ENCODE assay signal across 18 cellular contexts in genomic region chr3:66812126-66812525, GRCh38.
A peak's percentile ranks its signal among the peaks of the same experiment; 100 is the strongest.
DNase-seq lines count a peak whose midpoint lies in the region; ATAC-seq and TF ChIP-seq lines count a peak whose summit lies in the region.
"Had no signal": no experiment of that assay in that cellular context is flagged by ENCODE, and none has a peak within 500 bp of the region (broad histone marks: within the 10 kb centered on the region; RNA-seq: fewer than 3 reads in every experiment).

No MANE protein-coding gene starts in this region.

- DNase-seq in RPMI8226: peak; percentile 24
- peak; percentile 38 for DNase-seq in dermis blood vessel endothelial cell
- no peak for DNase-seq in posterior vena cava (ENCODE audit: low spot score)
- no peak for DNase-seq in NCI-H69 (lab: John Stamatoyannopoulos, UW)
- DNase-seq: Caco-2; immature natural killer cell; Karpas-422; NCI-H1417 treated with DMSO at 0.1 percent for 48 hours; stimulated activated CD4-positive, alpha-beta T cell treated with anti-CD3 and anti-CD28 coated beads, Interleukin-12 subunit alpha, Interleukin-12 subunit beta, amount 100 ng/mL, for 4 hours; thyroid gland had no signal

- peaks cover 0 to 21% (median 18%) of the 10 kb centered on the region in 4 donors for H3K4me1 ChIP-seq in liver (ENCODE audit: control insufficient read depth in 4 of 4, insufficient read depth in 4 of 4, low read length in 3 of 4)
- H3K4me1 ChIP-seq: thyroid gland had no signal

- H3K4me3 ChIP-seq in liver (ENCODE audit: low read depth in 1 of 3, low read length in 3 of 3): no peak overlapping the region
- H3K4me3 ChIP-seq: thyroid gland had no signal

- no peak for TF ChIP-seq RAD21 in liver (IDR thresholded peaks at IDR 0.05)

- TF ChIP-seq CTCF in liver (IDR thresholded peaks at IDR 0.05; ENCODE audit: low read depth, low read length, missing input control): no peak

- H3K27ac ChIP-seq in liver (ENCODE audit: low read depth in 1 of 2, low read length in 2 of 2): no peak overlapping the region
- H3K27ac ChIP-seq: HL-60, thyroid gland had no signal

- ATAC-seq in GM18868 (IDR thresholded peaks at IDR 0.05; ENCODE audit: unreplicated experiment): peak; percentile 46
- ATAC-seq in HG03354 (IDR thresholded peaks at IDR 0.05; ENCODE audit: poor library complexity, severe bottlenecking, unreplicated experiment): no peak
- ATAC-seq in esophagus mucosa: no peak
- ATAC-seq: activated naive CD4-positive, alpha-beta T cell treated with anti-CD3 and anti-CD28 coated beads, Interleukin-2, amount 50 U/mL, for 72 hours; natural killer cell treated with Interleukin-12 subunit alpha and Interleukin-12 subunit beta and Interleukin-15 and Interleukin-18, amount 100 ng/mL, for 72 hours; stimulated activated effector memory CD8-positive, alpha-beta T cell treated with anti-CD3 and anti-CD28 coated beads, Interleukin-12 subunit alpha, Interleukin-12 subunit beta, amount 100 ng/mL, for 72 hours had no signal

- no peaks in the 10 kb centered on the region for H3K36me3 ChIP-seq in liver (ENCODE audit: control insufficient read depth in 4 of 4, insufficient read depth in 3 of 4, low read depth in 1 of 4, low read length in 3 of 4)
- H3K36me3 ChIP-seq: thyroid gland had no signal

- H3K9me3 ChIP-seq in liver (ENCODE audit: control insufficient read depth in 4 of 4, low read length in 3 of 4): no peaks in the 10 kb centered on the region
- H3K9me3 ChIP-seq: Caco-2, thyroid gland had no signal

- H3K27me3 ChIP-seq in liver (ENCODE audit: control insufficient read depth in 4 of 4, insufficient read depth in 4 of 4, low read length in 3 of 4): no peaks in the 10 kb centered on the region
- H3K27me3 ChIP-seq: thyroid gland had no signal

- 32% methylated on average over 1 of the region's 1 CpG for WGBS in liver

- H3K9ac ChIP-seq in liver (ENCODE audit: low read depth in 1 of 2, low read length in 2 of 2): no peak overlapping the region

- intact Hi-C loops in posterior vena cava (cut with DNase I): loop anchor here (5.0 to 10.0 kb wide), 2 partner anchors 407 to 555 kb away; no protein-coding TSS in a partner anchor

TF ChIP-seq in liver, 16 proteins besides CTCF, POLR2A, EP300 and RAD21:
- TF ChIP-seq ZBTB33 (IDR thresholded peaks at IDR 0.05): peak; percentile 3
- TF ChIP-seq HNF4A (conservative IDR thresholded peaks at IDR 0.05): no peak
- TF ChIP-seq GABPA (IDR thresholded peaks at IDR 0.05 in 1 of 2, conservative IDR thresholded peaks at IDR 0.05 in 1 of 2): no peak
- TF ChIP-seq RXRA (IDR thresholded peaks at IDR 0.05): no peak

Comparison
In these comparisons a context has a peak if more than half of its experiments do, and no peak if none do; other contexts are left out.
1. DNase-seq: peak in RPMI8226 (single experiment) and dermis blood vessel endothelial cell (single experiment); none in posterior vena cava (single experiment) and NCI-H69 (single experiment).